15 cellular contexts compared by ENCODE assay signal in genomic region chr11:131592734-131593133, GRCh38.
"Had no signal": no experiment of that assay in that cellular context is flagged by ENCODE, and none has a peak within 500 bp of the region (broad histone marks: within the 10 kb centered on the region; RNA-seq: fewer than 3 reads in every experiment).

No MANE protein-coding gene starts in this region.

- DNase-seq: activated CD4-positive, alpha-beta T cell treated with anti-CD3 and anti-CD28 coated beads, Interleukin-2, amount 10 ng/mL, durations not matched to agents 24 days and 14 days; activated CD4-positive, CD25-positive, alpha-beta regulatory T cell; activated CD8-positive, alpha-beta memory T cell treated with anti-CD3 and anti-CD28 coated beads, Interleukin-2, amount 50 U/mL, for 48 hours; activated gamma-delta T cell; activated T-cell treated with anti-CD3 and anti-CD28 coated beads, Interleukin-2, amount 50 U/mL, for 72 hours; effector memory CD4-positive, alpha-beta T cell; foreskin keratinocyte; heart right ventricle; naive B cell; psoas muscle; spleen; stimulated activated naive CD8-positive, alpha-beta T cell treated with anti-CD3 and anti-CD28 coated beads, Interleukin-15, amount 100 ng/mL, for 72 hours; SW 1271 had no signal

- ATAC-seq: activated naive CD4-positive, alpha-beta T cell treated with anti-CD3 and anti-CD28 coated beads, Interleukin-2, amount 50 U/mL, for 72 hours; activated T-cell treated with anti-CD3 and anti-CD28 coated beads, Interleukin-2, amount 50 U/mL, for 72 hours; foreskin keratinocyte; heart right ventricle; psoas muscle; sciatic nerve; stimulated activated naive CD8-positive, alpha-beta T cell treated with anti-CD3 and anti-CD28 coated beads, Interleukin-15, amount 100 ng/mL, for 72 hours had no signal

- H3K4me1 ChIP-seq: foreskin keratinocyte, heart right ventricle, psoas muscle, spleen had no signal

- H3K36me3 ChIP-seq: heart right ventricle, spleen had no signal

- H3K27me3 Mint-ChIP-seq: activated CD4-positive, alpha-beta T cell treated with anti-CD3 and anti-CD28 coated beads, Interleukin-2, amount 10 ng/mL, durations not matched to agents 24 days and 14 days had no signal

- H3K27me3 ChIP-seq: foreskin keratinocyte had no signal

- H3K36me3 Mint-ChIP-seq: activated naive CD4-positive, alpha-beta T cell treated with anti-CD3 and anti-CD28 coated beads, Interleukin-2, amount 50 U/mL, for 72 hours; naive B cell had no signal

- H3K9me3 ChIP-seq: psoas muscle had no signal

- H3K4me3 Mint-ChIP-seq: activated CD4-positive, alpha-beta T cell treated with anti-CD3 and anti-CD28 coated beads, Interleukin-2, amount 10 ng/mL, durations not matched to agents 24 days and 14 days; activated T-cell treated with anti-CD3 and anti-CD28 coated beads, Interleukin-2, amount 50 U/mL, for 72 hours; naive B cell; stimulated activated naive CD8-positive, alpha-beta T cell treated with anti-CD3 and anti-CD28 coated beads, Interleukin-15, amount 100 ng/mL, for 72 hours had no signal

- H3K27ac Mint-ChIP-seq: activated CD4-positive, alpha-beta T cell treated with anti-CD3 and anti-CD28 coated beads, Interleukin-2, amount 10 ng/mL, durations not matched to agents 24 days and 14 days; activated naive CD4-positive, alpha-beta T cell treated with anti-CD3 and anti-CD28 coated beads, Interleukin-2, amount 50 U/mL, for 72 hours; activated T-cell treated with anti-CD3 and anti-CD28 coated beads, Interleukin-2, amount 50 U/mL, for 72 hours; naive B cell had no signal

- H3K4me3 ChIP-seq: heart right ventricle, psoas muscle, spleen had no signal

- H3K9me3 Mint-ChIP-seq: activated CD4-positive, alpha-beta T cell treated with anti-CD3 and anti-CD28 coated beads, Interleukin-2, amount 10 ng/mL, durations not matched to agents 24 days and 14 days had no signal

- H3K4me1 Mint-ChIP-seq: activated CD4-positive, alpha-beta T cell treated with anti-CD3 and anti-CD28 coated beads, Interleukin-2, amount 10 ng/mL, durations not matched to agents 24 days and 14 days; naive B cell; stimulated activated naive CD8-positive, alpha-beta T cell treated with anti-CD3 and anti-CD28 coated beads, Interleukin-15, amount 100 ng/mL, for 72 hours had no signal

- H3K27ac ChIP-seq: foreskin keratinocyte, heart right ventricle, psoas muscle, spleen had no signal
